Comparison of ENCODE assay signal across 22 cellular contexts in the genomic region with DNA sequence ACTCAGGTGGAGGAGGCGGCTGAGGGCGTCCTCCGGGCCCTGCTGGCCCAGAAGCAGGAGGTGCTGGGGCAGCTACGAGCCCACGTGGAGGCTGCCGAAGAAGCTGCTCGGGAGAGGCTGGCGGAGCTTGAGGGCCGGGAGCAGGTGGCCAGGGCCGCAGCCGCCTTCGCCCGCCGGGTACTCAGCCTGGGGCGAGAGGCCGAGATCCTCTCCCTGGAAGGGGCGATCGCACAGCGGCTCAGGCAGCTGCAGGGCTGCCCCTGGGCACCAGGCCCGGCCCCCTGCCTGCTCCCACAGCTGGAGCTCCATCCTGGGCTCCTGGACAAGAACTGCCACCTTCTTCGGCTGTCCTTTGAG. TPM values are rescaled to one million over a fixed set of nuclear protein-coding genes. Genes with fewer than 3 reads are reported as not detected.
"Had no signal": no experiment of that assay in that cellular context is flagged by ENCODE, and none has a peak within 500 bp of the region (broad histone marks: within the 10 kb centered on the region; RNA-seq: fewer than 3 reads in every experiment).

No MANE protein-coding gene starts in this region.

- H3K27me3 ChIP-seq: gastrocnemius medialis, heart left ventricle, hepatocyte, neural progenitor cell, right atrium auricular region, sigmoid colon, suprapubic skin, transverse colon, upper lobe of right lung, uterus had no signal

- H3K9me3 ChIP-seq: gastrocnemius medialis, heart left ventricle, prostate gland, right atrium auricular region, sigmoid colon, suprapubic skin, transverse colon, upper lobe of right lung, uterus had no signal

- ATAC-seq: gastrocnemius medialis; heart left ventricle; left lobe of liver; naive thymus-derived CD4-positive, alpha-beta T cell; stimulated activated naive CD8-positive, alpha-beta T cell treated with anti-CD3 and anti-CD28 coated beads, Interleukin-15, amount 100 ng/mL, for 72 hours; upper lobe of right lung had no signal

- H3K27ac ChIP-seq: heart left ventricle, hepatocyte, neural progenitor cell, prostate gland, right atrium auricular region, sigmoid colon, suprapubic skin, transverse colon, upper lobe of right lung, uterus had no signal

- H3K9ac ChIP-seq: neural progenitor cell had no signal

- H2AFZ ChIP-seq: hepatocyte, neural progenitor cell had no signal

- DNase-seq: cortex of kidney; foreskin fibroblast; gastrocnemius medialis; kidney; midbrain; naive thymus-derived CD4-positive, alpha-beta T cell; sigmoid colon; small intestine; stimulated activated CD4-positive, alpha-beta T cell treated with anti-CD3 and anti-CD28 coated beads, Interleukin-15, amount 100 ng/mL, for 24 hours; stimulated activated CD4-positive, alpha-beta T cell treated with anti-CD3 and anti-CD28 coated beads, Interleukin-2, amount 100 ng/mL, for 48 hours; stimulated activated naive CD4-positive, alpha-beta T cell; stimulated activated naive CD8-positive, alpha-beta T cell treated with anti-CD3 and anti-CD28 coated beads, Interleukin-15, amount 100 ng/mL, for 72 hours; transverse colon; upper lobe of right lung; uterus had no signal

- H3K4me3 ChIP-seq: gastrocnemius medialis, heart left ventricle, hepatocyte, neural progenitor cell, prostate gland, right atrium auricular region, sigmoid colon, suprapubic skin, transverse colon, upper lobe of right lung, uterus had no signal

- H3K4me2 ChIP-seq: hepatocyte, neural progenitor cell had no signal

- H3K36me3 ChIP-seq: neural progenitor cell, uterus had no signal

RNA-seq across cellular contexts. Expression of a gene that starts 38.9 kb away (rescaled TPM):
- polyA plus RNA-seq: naive thymus-derived CD4-positive, alpha-beta T cell had no signal
